7 cellular contexts compared by ENCODE assay signal in the genomic region with DNA sequence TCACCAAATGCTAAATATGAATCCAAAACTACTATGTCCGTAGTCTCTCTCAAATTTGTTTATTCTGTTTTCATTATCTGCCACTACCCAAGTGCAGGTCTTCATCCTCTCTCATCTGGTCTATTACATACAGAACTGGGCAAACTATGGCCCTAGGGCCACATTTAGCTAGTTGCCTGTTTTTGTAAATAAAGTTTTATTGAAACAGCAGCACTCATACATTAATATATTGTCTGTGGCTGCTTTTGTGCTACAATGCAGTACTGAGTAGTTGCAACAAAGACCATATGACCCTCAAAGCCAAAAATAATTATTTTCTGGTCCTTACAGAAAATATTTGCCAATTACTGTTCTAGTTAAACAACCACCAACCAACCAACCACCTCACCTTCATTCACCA.
"Had no signal": no experiment of that assay in that cellular context is flagged by ENCODE, and none has a peak within 500 bp of the region (broad histone marks: within the 10 kb centered on the region; RNA-seq: fewer than 3 reads in every experiment).

No MANE protein-coding gene starts in this region.

- DNase-seq: GDM1, GF-D8 had no signal

- FAIRE-seq: G401.6, GM12891, GM12892, GM18507, GM19239 had no signal
